Comparison of ENCODE assay signal across 22 cellular contexts in the genomic region with DNA sequence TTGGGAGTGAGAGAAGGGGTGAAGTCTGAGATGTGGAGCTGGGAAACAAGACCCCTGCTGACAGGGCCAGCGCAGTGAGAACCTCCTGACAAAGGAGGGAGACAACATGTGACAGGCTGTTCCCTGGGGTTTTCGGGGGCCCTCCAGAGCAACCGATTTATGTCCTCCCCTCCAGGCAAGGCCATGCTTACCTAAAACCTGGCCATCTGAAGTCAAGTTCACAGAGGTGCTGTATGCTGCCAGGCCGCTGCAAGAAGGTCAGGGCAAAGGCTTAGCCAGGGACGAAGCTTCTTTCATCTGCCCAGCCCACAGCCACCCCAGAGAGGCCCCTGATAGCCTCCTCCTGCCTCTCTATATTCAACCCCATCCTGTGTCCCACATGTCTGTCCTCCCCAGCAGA. TPM values are rescaled to one million over a fixed set of nuclear protein-coding genes. Genes with fewer than 3 reads are reported as not detected.
DNase-seq lines count a peak whose midpoint lies in the region; TF ChIP-seq lines count a peak whose summit lies in the region.
"Had no signal": no experiment of that assay in that cellular context is flagged by ENCODE, and none has a peak within 500 bp of the region (broad histone marks: within the 10 kb centered on the region; RNA-seq: fewer than 3 reads in every experiment).

No MANE protein-coding gene starts in this region.

- H3K27ac Mint-ChIP-seq in osteocyte (ENCODE audit: unreplicated experiment): no peak overlapping the region
- H3K27ac Mint-ChIP-seq: CD14-positive monocyte; CD4-positive, alpha-beta memory T cell; CD4-positive, CD25-positive, alpha-beta regulatory T cell; CD8-positive, alpha-beta memory T cell had no signal

- peaks cover 12% of the 10 kb centered on the region for H3K9me3 Mint-ChIP-seq in osteocyte (ENCODE audit: unreplicated experiment)

- H3K4me1 Mint-ChIP-seq in osteocyte (ENCODE audit: unreplicated experiment): no peaks in the 10 kb centered on the region
- H3K4me1 Mint-ChIP-seq: CD14-positive monocyte; CD4-positive, alpha-beta memory T cell; CD4-positive, CD25-positive, alpha-beta regulatory T cell; CD8-positive, alpha-beta memory T cell had no signal

- peak; percentile 40 for DNase-seq in activated CD8-positive, alpha-beta memory T cell treated with anti-CD3 and anti-CD28 coated beads for 24 hours
- no peak for DNase-seq in activated CD8-positive, alpha-beta memory T cell treated with anti-CD3 and anti-CD28 coated beads, Interleukin-2, amount 50 U/mL, for 4 hours
- peak; percentile 2 for DNase-seq in GM03348 (ENCODE audit: low spot score)
- DNase-seq in iPS-NIHi11 (ENCODE audit: low spot score): peak; percentile 4
- peak; percentile 80 for DNase-seq in osteocyte (ENCODE audit: extremely low spot score, unreplicated experiment)
- no peak for DNase-seq in DMS114 treated with DMSO at 0.1 percent for 48 hours (lab: John Stamatoyannopoulos, UW; ENCODE audit: unreplicated experiment)
- no peak for DNase-seq in AG08396 (ENCODE audit: low spot score)
- DNase-seq in NCI-H2029 treated with DMSO at 0.1 percent for 48 hours (lab: John Stamatoyannopoulos, UW): no peak
- DNase-seq: ACHN; BE2C; C1 segment of cervical spinal cord; CD4-positive, alpha-beta memory T cell; CD4-positive, CD25-positive, alpha-beta regulatory T cell; CD8-positive, alpha-beta memory T cell; COR-L47; DMS 273 treated with DMSO at 0.1 percent for 48 hours; DMS79 treated with DMSO at 0.1 percent for 48 hours; GF-D8 had no signal

- TF ChIP-seq CTCF in osteocyte (IDR thresholded peaks at IDR 0.05): no peak

- H3K36me3 Mint-ChIP-seq in osteocyte (ENCODE audit: unreplicated experiment): no peaks in the 10 kb centered on the region
- H3K36me3 Mint-ChIP-seq: CD14-positive monocyte had no signal

- no peak overlapping the region for H3K4me3 Mint-ChIP-seq in osteocyte (ENCODE audit: unreplicated experiment)
- H3K4me3 Mint-ChIP-seq: CD14-positive monocyte; CD4-positive, alpha-beta memory T cell; CD4-positive, CD25-positive, alpha-beta regulatory T cell; CD8-positive, alpha-beta memory T cell had no signal

- H3K27me3 Mint-ChIP-seq in osteocyte (ENCODE audit: unreplicated experiment): peaks cover 27% of the 10 kb centered on the region

RNA-seq across cellular contexts. Expression of gene NPC1L1, which starts 20.6 kb away (rescaled TPM):
- total RNA-seq in osteocyte: not detected in 2 replicates
- total RNA-seq: A172; A673; CD8-positive, alpha-beta memory T cell; GM12878 had no signal

RNA-seq across cellular contexts. Expression of gene NUDCD3, which starts 30.1 kb away (rescaled TPM):
- 112 and 128 TPM in 2 replicates for total RNA-seq in osteocyte

RNA-seq across cellular contexts. Expression of gene DDX56, which starts 53.1 kb away (rescaled TPM):
- total RNA-seq in osteocyte: 67.0 and 69.0 TPM in 2 replicates

Comparison
In these comparisons a context has a peak if more than half of its experiments do, and no peak if none do; other contexts are left out.
1. DNase-seq: peak in activated CD8-positive, alpha-beta memory T cell treated with anti-CD3 and anti-CD28 coated beads for 24 hours (single experiment), GM03348 (single experiment), iPS-NIHi11 (single experiment) and osteocyte (single experiment); none in activated CD8-positive, alpha-beta memory T cell treated with anti-CD3 and anti-CD28 coated beads, Interleukin-2, amount 50 U/mL, for 4 hours (single experiment), DMS114 treated with DMSO at 0.1 percent for 48 hours (single experiment), AG08396 (single experiment) and NCI-H2029 treated with DMSO at 0.1 percent for 48 hours (single experiment).